18 cellular contexts compared by ENCODE assay signal in genomic region chr2:181772334-181772733, GRCh38.
A peak's percentile ranks its signal among the peaks of the same experiment; 100 is the strongest.
DNase-seq lines count a peak whose midpoint lies in the region; ATAC-seq, FAIRE-seq and TF ChIP-seq lines count a peak whose summit lies in the region.
"Had no signal": no experiment of that assay in that cellular context is flagged by ENCODE, and none has a peak within 500 bp of the region (broad histone marks: within the 10 kb centered on the region; RNA-seq: fewer than 3 reads in every experiment).

No MANE protein-coding gene starts in this region.

- H3K36me3 ChIP-seq in right atrium auricular region = no peaks in the 10 kb centered on the region
- H3K36me3 ChIP-seq in HCT116 (ENCODE audit: control insufficient read depth in 1 of 2, insufficient read depth in 2 of 2, low read length in 2 of 2) = peaks cover 0 to 10% of the 10 kb centered on the region in 2 experiments; a peak in 1 of 4 replicates
- no peaks in the 10 kb centered on the region for H3K36me3 ChIP-seq in kidney (ENCODE audit: control insufficient read depth in 1 of 2, insufficient read depth in 2 of 2, low read length in 2 of 2)
- H3K36me3 ChIP-seq: HAP-1 had no signal

- no TSS peak for BruUV-seq in HCT116 (replicated peaks; lab: Mats Ljungman, UMichigan)

- POLR2A ChIA-PET in HCT116 (lab: Charles Lee) = interaction anchor here (0.6 to 1.3 kb wide), 2 partner anchors 8 to 182 kb away, joined by 3 read pairs; no protein-coding TSS in a partner anchor

- no peak for FAIRE-seq in kidney (lab: Jason Lieb, UNC)
- FAIRE-seq: G401.6, GM12892, H54 had no signal

- H3K9ac ChIP-seq in HCT116 (ENCODE audit: low read length) (no peak overlapping the region), kidney (ENCODE audit: low read length in 2 of 2) (no peak overlapping the region)

- intact Hi-C loops in Right ventricle myocardium superior (cut with DNase I) = no loop called here
- intact Hi-C loops in HCT116 (cut with micrococcal nuclease) = no loop called here
- intact Hi-C loops in kidney (cut with DNase I) = no loop called here

- H3K27ac Mint-ChIP-seq in natural killer cell treated with Interleukin-12 subunit alpha and Interleukin-12 subunit beta and Interleukin-15 and Interleukin-18, amount 100 ng/mL, for 72 hours = no peak overlapping the region
- H3K27ac Mint-ChIP-seq: CD4-positive, alpha-beta memory T cell had no signal

- H3K36me3 Mint-ChIP-seq in natural killer cell treated with Interleukin-12 subunit alpha and Interleukin-12 subunit beta and Interleukin-15 and Interleukin-18, amount 100 ng/mL, for 72 hours = no peaks in the 10 kb centered on the region
- H3K36me3 Mint-ChIP-seq: CD4-positive, alpha-beta memory T cell had no signal

- H3K4me1 Mint-ChIP-seq in natural killer cell treated with Interleukin-12 subunit alpha and Interleukin-12 subunit beta and Interleukin-15 and Interleukin-18, amount 100 ng/mL, for 72 hours (ENCODE audit: low read depth in 2 of 2) = peaks cover 0 to 2% of the 10 kb centered on the region in 2 donors
- H3K4me1 Mint-ChIP-seq: CD4-positive, alpha-beta memory T cell had no signal

- no peaks in the 10 kb centered on the region for H3K9me3 Mint-ChIP-seq in natural killer cell treated with Interleukin-12 subunit alpha and Interleukin-12 subunit beta and Interleukin-15 and Interleukin-18, amount 100 ng/mL, for 72 hours

- H4K20me1 ChIP-seq in HCT116 (ENCODE audit: insufficient read depth) = no peaks in the 10 kb centered on the region

- DNase-seq in Right ventricle myocardium superior = no peak
- no peak for DNase-seq in right atrium auricular region (ENCODE audit: low spot score)
- peak; percentile 48 for DNase-seq in COR-L47 (lab: John Stamatoyannopoulos, UW)
- no peak for DNase-seq in HCT116 (ENCODE audit: low read depth, low spot score)
- peak; percentile 35 for DNase-seq in epithelial cell of esophagus (ENCODE audit: low read depth)
- no peak for DNase-seq in natural killer cell treated with Interleukin-12 subunit alpha and Interleukin-12 subunit beta and Interleukin-15 and Interleukin-18, amount 100 ng/mL, for 72 hours (ENCODE audit: low spot score)
- no peak for DNase-seq in cerebellar nuclear complex (lab: John Stamatoyannopoulos, UW)
- no peak for DNase-seq in kidney
- DNase-seq: C1 segment of cervical spinal cord; Caco-2; CD4-positive, alpha-beta memory T cell; DMS153; DND-41; GOT3 had no signal

- H2AFZ ChIP-seq in HCT116 (ENCODE audit: low read depth, low read length, poor library complexity, severe bottlenecking) = peak overlapping the region; percentile 51

- no peaks in the 10 kb centered on the region for H3K4me1 ChIP-seq in right atrium auricular region
- H3K4me1 ChIP-seq in HCT116 (ENCODE audit: control insufficient read depth in 1 of 2, insufficient read depth in 2 of 2, low read length in 2 of 2) = peaks cover 47 to 72% of the 10 kb centered on the region in 2 experiments
- H3K4me1 ChIP-seq in kidney (ENCODE audit: control insufficient read depth in 1 of 2, insufficient read depth in 1 of 2, low read depth in 1 of 2, low read length in 2 of 2) = no peaks in the 10 kb centered on the region
- H3K4me1 ChIP-seq: HAP-1 had no signal

- no peak overlapping the region for H3K27ac ChIP-seq in right atrium auricular region
- H3K27ac ChIP-seq in HCT116 (ENCODE audit: low read depth, low read length) = peak overlapping the region; percentile 23; the same call in 1 of the 2 replicates
- no peak overlapping the region for H3K27ac ChIP-seq in kidney (ENCODE audit: low read depth in 2 of 2, low read length in 2 of 2)

- RAD21 ChIA-PET in HCT116 (lab: Charles Lee; ENCODE audit: low non-redundant PET in 1 of 2, low total read pairs in 2 of 2, uncharacterized antibody in 2 of 2, unreplicated experiment in 2 of 2) = interaction anchor here (0.6 to 1.1 kb wide), 2 partner anchors 29 to 144 kb away, joined by 3 read pairs; no protein-coding TSS in a partner anchor

- H3K27me3 Mint-ChIP-seq in natural killer cell treated with Interleukin-12 subunit alpha and Interleukin-12 subunit beta and Interleukin-15 and Interleukin-18, amount 100 ng/mL, for 72 hours = peaks cover 0 to 15% of the 10 kb centered on the region in 2 donors

- no peak overlapping the region for H3K4me3 Mint-ChIP-seq in natural killer cell treated with Interleukin-12 subunit alpha and Interleukin-12 subunit beta and Interleukin-15 and Interleukin-18, amount 100 ng/mL, for 72 hours
- H3K4me3 Mint-ChIP-seq: CD4-positive, alpha-beta memory T cell had no signal

- no peak overlapping the region for H3K4me3 ChIP-seq in right atrium auricular region
- H3K4me3 ChIP-seq in HCT116 (replicated peaks in 1 of 2; ENCODE audit: low read depth in 1 of 2, low read length in 2 of 2) = no peak overlapping the region
- no peak overlapping the region for H3K4me3 ChIP-seq in epithelial cell of esophagus (ENCODE audit: low read length)
- H3K4me3 ChIP-seq in kidney (ENCODE audit: low read length in 2 of 2) = no peak overlapping the region
- H3K4me3 ChIP-seq: HAP-1 had no signal

- no peak for TF ChIP-seq POLR2A in HCT116 (IDR thresholded peaks at IDR 0.05; ENCODE audit: borderline replicate concordance, extremely low read depth, insufficient read depth, insufficient read length)

- TF ChIP-seq RAD21 in HCT116 (IDR thresholded peaks at IDR 0.05; ENCODE audit: low read depth) = no peak

- no peaks in the 10 kb centered on the region for H3K9me3 ChIP-seq in right atrium auricular region
- no peaks in the 10 kb centered on the region for H3K9me3 ChIP-seq in HCT116 (ENCODE audit: control insufficient read depth in 1 of 2, insufficient read depth in 1 of 2, low read depth in 1 of 2, low read length in 2 of 2)
- H3K9me3 ChIP-seq in kidney (ENCODE audit: control insufficient read depth in 1 of 2, low read length in 2 of 2) = no peaks in the 10 kb centered on the region
- H3K9me3 ChIP-seq: Caco-2, HAP-1 had no signal

- H3K79me2 ChIP-seq in HCT116 (ENCODE audit: insufficient read depth, low read length) = no peaks in the 10 kb centered on the region

- H3K9me2 ChIP-seq in HCT116 (ENCODE audit: insufficient read depth) = no peaks in the 10 kb centered on the region

- H3K27me3 ChIP-seq in right atrium auricular region (no peaks in the 10 kb centered on the region), HCT116 (ENCODE audit: insufficient read depth, low read length) (no peaks in the 10 kb centered on the region)

- ATAC-seq in Right ventricle myocardium superior (ENCODE audit: poor library complexity) (peak; percentile 88), HCT116 (no peak)
- no peak for ATAC-seq in natural killer cell treated with Interleukin-12 subunit alpha and Interleukin-12 subunit beta and Interleukin-15 and Interleukin-18, amount 100 ng/mL, for 72 hours

- 0 out of 2 replicates have a peak overlapping the region, but pooled peaks have one; percentile 2 for H3K4me2 ChIP-seq in HCT116 (ENCODE audit: low read length)

- TF ChIP-seq CTCF in right atrium auricular region (IDR thresholded peaks at IDR 0.05) (no peak), HCT116 (IDR thresholded peaks at IDR 0.05 in 2 of 3, conservative IDR thresholded peaks at IDR 0.05 in 1 of 3; ENCODE audit: borderline replicate concordance in 1 of 3, insufficient read depth in 1 of 3, low read depth in 2 of 3, low read length in 2 of 3) (no peak), epithelial cell of esophagus (IDR thresholded peaks at IDR 0.05; ENCODE audit: insufficient read depth, low read depth, low read length, missing control alignments) (no peak), kidney (IDR thresholded peaks at IDR 0.05; ENCODE audit: borderline replicate concordance, extremely low read depth, insufficient read depth) (no peak)

- CTCF ChIA-PET in HCT116 (lab: Charles Lee) = interaction anchor here (1.9 kb wide), 1 partner anchor 8 kb away, joined by 7 read pairs; no protein-coding TSS in a partner anchor

TF ChIP-seq in HCT116, 20 proteins besides CTCF, POLR2A, EP300 and RAD21:
- TF ChIP-seq ZFX (IDR thresholded peaks at IDR 0.05) = no peak
- no peak for TF ChIP-seq EZH2 (IDR thresholded peaks at IDR 0.05)
- no peak for TF ChIP-seq ZNF274 (IDR thresholded peaks at IDR 0.05; ENCODE audit: low read depth, low read length)
- no peak for TF ChIP-seq SIN3A (IDR thresholded peaks at IDR 0.05; ENCODE audit: low read depth)
- TF ChIP-seq EZH2phosphoT487 (IDR thresholded peaks at IDR 0.05; ENCODE audit: borderline replicate concordance) = no peak
- no peak for TF ChIP-seq CBX3 (IDR thresholded peaks at IDR 0.05; ENCODE audit: low read depth)
- TF ChIP-seq EGR1 (IDR thresholded peaks at IDR 0.05; ENCODE audit: low read depth) = no peak
- TF ChIP-seq SRF (IDR thresholded peaks at IDR 0.05; ENCODE audit: low read depth) = no peak
- TF ChIP-seq JUND (IDR thresholded peaks at IDR 0.05) = no peak

Comparison
In these comparisons a context has a peak if more than half of its experiments do, and no peak if none do; other contexts are left out.
1. DNase-seq: peak in COR-L47 (single experiment) and epithelial cell of esophagus (single experiment); none in Right ventricle myocardium superior (single experiment), right atrium auricular region (single experiment), HCT116 (single experiment), natural killer cell treated with Interleukin-12 subunit alpha and Interleukin-12 subunit beta and Interleukin-15 and Interleukin-18, amount 100 ng/mL, for 72 hours (single experiment), cerebellar nuclear complex (0 of 2) and kidney (single experiment).